23 cellular contexts compared by ENCODE assay signal in the genomic region with DNA sequence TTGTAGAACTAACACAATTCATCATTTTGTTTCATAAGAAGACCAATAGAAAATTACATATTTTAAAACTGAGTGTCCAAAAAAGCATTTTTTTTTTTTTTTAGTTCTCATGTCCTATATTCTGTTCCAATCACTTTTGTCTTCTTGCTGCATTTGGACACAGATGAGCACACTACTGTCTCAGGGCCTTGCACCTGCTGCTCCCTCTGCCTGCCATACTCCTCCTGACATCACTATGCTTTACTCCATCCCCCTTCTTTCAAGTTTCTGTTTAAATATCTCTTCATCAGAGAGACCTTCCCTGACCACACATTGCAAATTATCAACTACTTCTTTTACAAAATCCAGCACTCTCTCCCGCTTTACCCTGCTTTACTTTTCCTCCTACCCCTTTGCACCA.
"Had no signal": no experiment of that assay in that cellular context is flagged by ENCODE, and none has a peak within 500 bp of the region (broad histone marks: within the 10 kb centered on the region; RNA-seq: fewer than 3 reads in every experiment).

No MANE protein-coding gene starts in this region.

- H3K27ac ChIP-seq: epithelial cell of prostate, esophagus muscularis mucosa, gastrocnemius medialis, heart right ventricle, neutrophil, spleen, tibial artery, upper lobe of left lung, vagina had no signal

- DNase-seq: effector memory CD4-positive, alpha-beta T cell; gastrocnemius medialis; heart right ventricle; hypothalamus; islet precursor cell; mammary epithelial cell; mucosa of descending colon; naive thymus-derived CD8-positive, alpha-beta T cell; posterior cingulate gyrus; spleen; stimulated activated CD4-positive, alpha-beta T cell treated with anti-CD3 and anti-CD28 coated beads, Interleukin-15, amount 100 ng/mL, for 24 hours; stimulated activated CD4-positive, alpha-beta T cell treated with anti-CD3 and anti-CD28 coated beads, Interleukin-1b, Interleukin-23, amount 100 ng/mL, for 48 hours; stimulated activated CD4-positive, alpha-beta T cell treated with anti-CD3 and anti-CD28 coated beads, Interleukin-4, amount 100 ng/mL, for 24 hours; tibial artery; upper lobe of left lung had no signal

- H3K9me3 Mint-ChIP-seq: naive thymus-derived CD8-positive, alpha-beta T cell; stimulated activated memory B cell treated with anti-CD40 and anti-IgM and Interleukin-4, amounts not matched to agents 10 μg/mL and 1 μg/mL and 100 μg/mL, for 72 hours; stimulated activated naive CD8-positive, alpha-beta T cell treated with anti-CD3 and anti-CD28 coated beads, Interleukin-15, Interleukin-2, amounts not matched to agents 100 ng/mL and 50 ng/mL, for 24 hours had no signal

- H3K36me3 ChIP-seq: esophagus muscularis mucosa, gastrocnemius medialis, heart right ventricle, neutrophil, spleen, tibial artery, upper lobe of left lung, vagina had no signal

- H3K4me3 Mint-ChIP-seq: naive thymus-derived CD8-positive, alpha-beta T cell; stimulated activated memory B cell treated with anti-CD40 and anti-IgM and Interleukin-4, amounts not matched to agents 10 μg/mL and 1 μg/mL and 100 μg/mL, for 72 hours; stimulated activated naive CD8-positive, alpha-beta T cell treated with anti-CD3 and anti-CD28 coated beads, Interleukin-15, Interleukin-2, amounts not matched to agents 100 ng/mL and 50 ng/mL, for 24 hours had no signal

- ATAC-seq: gastrocnemius medialis; heart right ventricle; left lobe of liver; mucosa of descending colon; naive thymus-derived CD8-positive, alpha-beta T cell; sciatic nerve; stimulated activated memory B cell treated with anti-CD40 and anti-IgM and Interleukin-4, amounts not matched to agents 10 μg/mL and 1 μg/mL and 100 μg/mL, for 72 hours had no signal

- H3K27me3 Mint-ChIP-seq: stimulated activated memory B cell treated with anti-CD40 and anti-IgM and Interleukin-4, amounts not matched to agents 10 μg/mL and 1 μg/mL and 100 μg/mL, for 72 hours had no signal

- H3K36me3 Mint-ChIP-seq: naive thymus-derived CD8-positive, alpha-beta T cell; stimulated activated memory B cell treated with anti-CD40 and anti-IgM and Interleukin-4, amounts not matched to agents 10 μg/mL and 1 μg/mL and 100 μg/mL, for 72 hours had no signal

- H3K4me1 Mint-ChIP-seq: naive thymus-derived CD8-positive, alpha-beta T cell; stimulated activated memory B cell treated with anti-CD40 and anti-IgM and Interleukin-4, amounts not matched to agents 10 μg/mL and 1 μg/mL and 100 μg/mL, for 72 hours had no signal

- H3K9me3 ChIP-seq: esophagus muscularis mucosa, gastrocnemius medialis, heart right ventricle, mucosa of descending colon, neutrophil, spleen, tibial artery, upper lobe of left lung, vagina had no signal

- H3K27ac Mint-ChIP-seq: naive thymus-derived CD8-positive, alpha-beta T cell; stimulated activated memory B cell treated with anti-CD40 and anti-IgM and Interleukin-4, amounts not matched to agents 10 μg/mL and 1 μg/mL and 100 μg/mL, for 72 hours; stimulated activated naive CD8-positive, alpha-beta T cell treated with anti-CD3 and anti-CD28 coated beads, Interleukin-15, Interleukin-2, amounts not matched to agents 100 ng/mL and 50 ng/mL, for 24 hours had no signal

- H3K27me3 ChIP-seq: esophagus muscularis mucosa, gastrocnemius medialis, heart right ventricle, neutrophil, spleen, tibial artery, upper lobe of left lung, vagina had no signal

- H3K4me1 ChIP-seq: esophagus muscularis mucosa, gastrocnemius medialis, heart right ventricle, spleen, tibial artery, upper lobe of left lung, vagina had no signal

- H3K4me3 ChIP-seq: esophagus muscularis mucosa, gastrocnemius medialis, heart right ventricle, mucosa of descending colon, spleen, tibial artery, upper lobe of left lung, vagina had no signal
